In genomic region chr13:114119196-114119595, GRCh38 we compare ENCODE assay signal across 8 cellular contexts. TPM values are rescaled to one million over a fixed set of nuclear protein-coding genes. Genes with fewer than 3 reads are reported as not detected.
DNase-seq lines count a peak whose midpoint lies in the region; ATAC-seq and TF ChIP-seq lines count a peak whose summit lies in the region.

No MANE protein-coding gene starts in this region.

- H3K27me3 Mint-ChIP-seq in activated T-helper 1 cell treated with anti-CD3 and anti-CD28 coated beads, Interleukin-12 subunit alpha, Interleukin-12 subunit beta, Interleukin-2, Interleukin-4 antibody, amounts not matched to agents 30 ng/mL and 10 ng/mL and 1 ng/mL, durations not matched to agents 14 hours and 24 hours and 36 hours (ENCODE audit: insufficient read depth): no peaks in the 10 kb centered on the region

- TF ChIP-seq POLR2A in heart left ventricle (IDR thresholded peaks at IDR 0.05): no peak

- H3K4me1 Mint-ChIP-seq in activated T-helper 1 cell treated with anti-CD3 and anti-CD28 coated beads, Interleukin-12 subunit alpha, Interleukin-12 subunit beta, Interleukin-2, Interleukin-4 antibody, amounts not matched to agents 30 ng/mL and 10 ng/mL and 1 ng/mL, durations not matched to agents 14 hours and 24 hours and 36 hours (ENCODE audit: low read depth): peaks cover 55% of the 10 kb centered on the region

- no peak for TF ChIP-seq CTCF in heart left ventricle (IDR thresholded peaks at IDR 0.05)

- H3K4me3 ChIP-seq in H7 (ENCODE audit: insufficient read depth, low read depth, low read length) (peak overlapping the region; percentile 11), heart left ventricle (peak overlapping the region in 6 of 12 donors; percentile 3 to 28 (median 8))

- DNase-seq in H7 (peak; percentile 91), heart left ventricle (peak in 2 of 5 donors; percentile 48 to 59), sciatic nerve (ENCODE audit: low spot score) (no peak), D341Med (ENCODE audit: low spot score) (no peak)
- no peak for DNase-seq in activated T-helper 1 cell treated with anti-CD3 and anti-CD28 coated beads, Interleukin-12 subunit alpha, Interleukin-12 subunit beta, Interleukin-2, Interleukin-4 antibody, amounts not matched to agents 30 ng/mL and 10 ng/mL and 1 ng/mL, durations not matched to agents 14 hours and 24 hours and 36 hours (ENCODE audit: low spot score)
- DNase-seq in activated CD8-positive, alpha-beta memory T cell treated with anti-CD3 and anti-CD28 coated beads, Interleukin-2, amount 50 U/mL, for 4 hours: no peak

- no peaks in the 10 kb centered on the region for H3K9me3 ChIP-seq in heart left ventricle

- peak overlapping the region; percentile 11 for H3K4me3 Mint-ChIP-seq in activated T-helper 1 cell treated with anti-CD3 and anti-CD28 coated beads, Interleukin-12 subunit alpha, Interleukin-12 subunit beta, Interleukin-2, Interleukin-4 antibody, amounts not matched to agents 30 ng/mL and 10 ng/mL and 1 ng/mL, durations not matched to agents 14 hours and 24 hours and 36 hours

- peak overlapping the region; percentile 41 to 85 (median 74) for H3K27ac ChIP-seq in heart left ventricle

- peak overlapping the region; percentile 83 for H3K27ac Mint-ChIP-seq in activated T-helper 1 cell treated with anti-CD3 and anti-CD28 coated beads, Interleukin-12 subunit alpha, Interleukin-12 subunit beta, Interleukin-2, Interleukin-4 antibody, amounts not matched to agents 30 ng/mL and 10 ng/mL and 1 ng/mL, durations not matched to agents 14 hours and 24 hours and 36 hours

- H3K4me1 ChIP-seq in heart left ventricle: peaks cover 0 to 76% (median 36%) of the 10 kb centered on the region in 12 donors

- H3K9me3 Mint-ChIP-seq in activated T-helper 1 cell treated with anti-CD3 and anti-CD28 coated beads, Interleukin-12 subunit alpha, Interleukin-12 subunit beta, Interleukin-2, Interleukin-4 antibody, amounts not matched to agents 30 ng/mL and 10 ng/mL and 1 ng/mL, durations not matched to agents 14 hours and 24 hours and 36 hours: no peaks in the 10 kb centered on the region

- 25 to 39% (median 28%) methylated on average over 11 to 14 of the region's 14 CpGs for WGBS in heart left ventricle, 4 donors

- intact Hi-C loops in activated T-helper 1 cell treated with anti-CD3 and anti-CD28 coated beads, Interleukin-12 subunit alpha, Interleukin-12 subunit beta, Interleukin-2, Interleukin-4 antibody, amounts not matched to agents 30 ng/mL and 10 ng/mL and 1 ng/mL, durations not matched to agents 14 hours and 24 hours and 36 hours (cut with micrococcal nuclease): no loop called here
- intact Hi-C loops in heart left ventricle (cut with DNase I) (no loop called here), sciatic nerve (cut with DNase I) (no loop called here)

- H3K36me3 Mint-ChIP-seq in activated T-helper 1 cell treated with anti-CD3 and anti-CD28 coated beads, Interleukin-12 subunit alpha, Interleukin-12 subunit beta, Interleukin-2, Interleukin-4 antibody, amounts not matched to agents 30 ng/mL and 10 ng/mL and 1 ng/mL, durations not matched to agents 14 hours and 24 hours and 36 hours (ENCODE audit: low read depth): peaks cover 23% of the 10 kb centered on the region

- no peaks in the 10 kb centered on the region for H3K36me3 ChIP-seq in H7 (replicated peaks; ENCODE audit: control insufficient read depth, insufficient read depth, low read length)
- no peaks in the 10 kb centered on the region for H3K36me3 ChIP-seq in heart left ventricle

- H3K27me3 ChIP-seq in H7 (ENCODE audit: control insufficient read depth, insufficient read depth, low read length) (no peaks in the 10 kb centered on the region), heart left ventricle (no peaks in the 10 kb centered on the region)

- ATAC-seq in heart left ventricle (peak; percentile 40 to 85 (median 73)), sciatic nerve (peak; percentile 84), GM21526 (IDR thresholded peaks at IDR 0.05; ENCODE audit: low FRiP score, unreplicated experiment) (no peak), HG03139 (IDR thresholded peaks at IDR 0.05; ENCODE audit: unreplicated experiment) (no peak)

RNA-seq across cellular contexts. Expression of gene RASA3, which starts 13.2 kb away (rescaled TPM):
- 15.3 and 16.5 TPM in 2 replicates for total RNA-seq in H7 (2014; rRNA removed; shearing (Covaris generic))
- total RNA-seq in activated T-helper 1 cell treated with anti-CD3 and anti-CD28 coated beads, Interleukin-12 subunit alpha, Interleukin-12 subunit beta, Interleukin-2, Interleukin-4 antibody, amounts not matched to agents 30 ng/mL and 10 ng/mL and 1 ng/mL, durations not matched to agents 14 hours and 24 hours and 36 hours: 22.9 and 23.5 TPM in 2 replicates
- 10 to 100 TPM in 5 of 9 donors, 1 to 10 TPM in 4; 7.2 to 24.2 (median 10.5) TPM for total RNA-seq in heart left ventricle
- polyA plus RNA-seq in heart left ventricle: 1 to 10 TPM; 4.8 to 9.0 TPM
- total RNA-seq in sciatic nerve: 47.6 TPM

RNA-seq across cellular contexts. Expression of gene CFAP97D2, which starts 59.9 kb away (rescaled TPM):
- total RNA-seq in H7 (2014; rRNA removed; shearing (Covaris generic)): not detected in 2 replicates
- total RNA-seq in activated T-helper 1 cell treated with anti-CD3 and anti-CD28 coated beads, Interleukin-12 subunit alpha, Interleukin-12 subunit beta, Interleukin-2, Interleukin-4 antibody, amounts not matched to agents 30 ng/mL and 10 ng/mL and 1 ng/mL, durations not matched to agents 14 hours and 24 hours and 36 hours: not detected in 2 replicates
- total RNA-seq in heart left ventricle (not detected), sciatic nerve (not detected)
- not detected for polyA plus RNA-seq in heart left ventricle

Comparison
In these comparisons a context has a peak if more than half of its experiments do, and no peak if none do; other contexts are left out.
1. ATAC-seq: peak in heart left ventricle (4 of 4) and sciatic nerve (single experiment); none in GM21526 (single experiment) and HG03139 (single experiment).